Comparison of ENCODE assay signal across 8 cellular contexts in the genomic region with DNA sequence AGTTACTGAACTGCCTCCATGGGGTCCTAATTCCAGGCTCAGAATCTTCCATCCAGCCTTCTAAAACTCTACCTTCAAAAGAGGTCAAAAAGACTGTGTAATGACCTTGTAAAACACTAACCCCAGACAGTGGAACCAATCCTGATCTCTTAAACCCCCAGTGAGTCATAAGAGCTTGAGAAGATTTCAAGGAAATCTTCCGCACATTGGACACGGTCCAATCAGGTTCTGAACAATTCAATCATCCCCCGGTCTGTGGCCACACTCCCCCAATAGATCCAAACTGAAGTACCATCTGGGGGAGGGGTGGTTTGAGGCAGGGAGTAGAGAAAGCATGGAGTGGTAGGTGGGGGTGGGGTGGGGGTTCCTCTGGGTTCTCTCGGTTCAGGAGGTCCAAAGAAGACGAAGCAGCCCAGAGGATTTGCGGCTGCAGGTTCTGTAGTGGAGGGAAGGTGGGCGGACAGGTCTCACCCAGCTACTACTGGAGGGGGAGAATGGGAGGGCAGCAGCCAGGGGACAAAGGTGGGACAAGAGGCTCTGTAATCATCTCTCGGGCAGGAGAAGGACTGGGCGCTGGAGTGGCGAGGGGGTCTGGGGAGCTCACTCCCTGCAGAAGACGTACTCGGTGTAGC. TPM values are rescaled to one million over a fixed set of nuclear protein-coding genes. Genes with fewer than 3 reads are reported as not detected.
DNase-seq lines count a peak whose midpoint lies in the region; ATAC-seq and TF ChIP-seq lines count a peak whose summit lies in the region.

No MANE protein-coding gene starts in this region.

- H3K36me3 ChIP-seq in KMS-11 (ENCODE audit: insufficient read depth): no peaks in the 10 kb centered on the region
- no peaks in the 10 kb centered on the region for H3K36me3 ChIP-seq in muscle layer of duodenum (ENCODE audit: control insufficient read depth in 1 of 2, insufficient read depth in 2 of 2, low read length in 2 of 2)

- in situ Hi-C loops in GM13976 (cut with MboI; ENCODE audit: low sequenced_read_pairs, unreplicated experiment): no loop called here

- no peak for TF ChIP-seq CTCF in AG09309 (IDR thresholded peaks at IDR 0.05; ENCODE audit: control insufficient read depth, insufficient read depth, low read depth, low read length, missing control alignments)
- TF ChIP-seq CTCF in KMS-11 (conservative IDR thresholded peaks at IDR 0.05; ENCODE audit: low read depth, low read length): no peak
- no peak for TF ChIP-seq CTCF in GM13976 (IDR thresholded peaks at IDR 0.05; ENCODE audit: borderline replicate concordance, control extremely low read depth, extremely low read depth, insufficient read depth, missing control alignments)

- H3K79me2 ChIP-seq in KMS-11 (ENCODE audit: insufficient read depth, low read depth): peaks cover 8% of the 10 kb centered on the region; the same call in 1 of the 2 replicates

- no peaks in the 10 kb centered on the region for H4K20me1 ChIP-seq in KMS-11 (ENCODE audit: insufficient read depth)

- peak overlapping the region; percentile 64 for H3K4me3 ChIP-seq in AG09309 (ENCODE audit: control insufficient read depth, low read depth, low read length)
- no peak overlapping the region for H3K4me3 ChIP-seq in KMS-11 (IDR thresholded peaks at IDR 0.05; ENCODE audit: insufficient read depth, low read depth, low read length)
- H3K4me3 ChIP-seq in muscle layer of duodenum (ENCODE audit: low read depth in 1 of 2, low read length in 2 of 2): peak overlapping the region; percentile 59 to 88

- no peak for ATAC-seq in GM21786 (IDR thresholded peaks at IDR 0.05; ENCODE audit: unreplicated experiment)

- H2AFZ ChIP-seq in KMS-11 (ENCODE audit: low read depth): peak overlapping the region; percentile 61; the same call in 1 of the 2 replicates

- H3K27me3 ChIP-seq in KMS-11 (ENCODE audit: insufficient read depth, low read depth) (no peaks in the 10 kb centered on the region), muscle layer of duodenum (ENCODE audit: low read depth, low read length) (no peaks in the 10 kb centered on the region)

- no peak for DNase-seq in AG09309 (ENCODE audit: low read depth)
- DNase-seq in cerebellum (ENCODE audit: low spot score): peak; percentile 8
- no peak for DNase-seq in NCI-H748 treated with DMSO at 0.1 percent for 48 hours (lab: John Stamatoyannopoulos, UW)
- no peak for DNase-seq in GM13976 (ENCODE audit: low spot score)
- no peak for DNase-seq in stimulated activated CD4-positive, alpha-beta T cell treated with anti-CD3 and anti-CD28 coated beads, Interleukin-4, amount 100 ng/mL, for 1 hour

- peak overlapping the region; percentile 87 for H3K4me2 ChIP-seq in KMS-11

- H3K9ac ChIP-seq in KMS-11: peak overlapping the region; percentile 65

- no peaks in the 10 kb centered on the region for H3K9me3 ChIP-seq in muscle layer of duodenum (ENCODE audit: control insufficient read depth in 1 of 2, low read length in 2 of 2)

- H3K4me1 ChIP-seq in KMS-11 (ENCODE audit: low read depth, poor library complexity, severe bottlenecking) (peaks cover 17% of the 10 kb centered on the region), muscle layer of duodenum (ENCODE audit: control insufficient read depth in 1 of 2, insufficient read depth in 2 of 2, low read length in 2 of 2) (peaks cover 0 to 19% of the 10 kb centered on the region in 2 donors)

- H3K27ac ChIP-seq in KMS-11 (peak overlapping the region; percentile 46; the same call in 1 of the 2 replicates), muscle layer of duodenum (ENCODE audit: low read length) (peak overlapping the region; percentile 78)

RNA-seq across cellular contexts. Expression of a gene that starts 1.5 kb away (rescaled TPM):
- 211 TPM for total RNA-seq in cerebellum
